In genomic region chr17:32102697-32103096, GRCh38 we compare ENCODE assay signal across 26 cellular contexts. TPM values are rescaled to one million over a fixed set of nuclear protein-coding genes. Genes with fewer than 3 reads are reported as not detected.
DNase-seq lines count a peak whose midpoint lies in the region; ATAC-seq, FAIRE-seq and TF ChIP-seq lines count a peak whose summit lies in the region.
"Had no signal": no experiment of that assay in that cellular context is flagged by ENCODE, and none has a peak within 500 bp of the region (broad histone marks: within the 10 kb centered on the region; RNA-seq: fewer than 3 reads in every experiment).

No MANE protein-coding gene starts in this region.

- peaks cover 4% of the 10 kb centered on the region for H3K27me3 Mint-ChIP-seq in astrocyte (ENCODE audit: low read depth, unreplicated experiment)
- no peaks in the 10 kb centered on the region for H3K27me3 Mint-ChIP-seq in activated T-cell treated with anti-CD3 and anti-CD28 coated beads, Interleukin-2, amount 50 U/mL, for 72 hours (ENCODE audit: low read depth)
- H3K27me3 Mint-ChIP-seq: activated naive CD8-positive, alpha-beta T cell treated with anti-CD3 and anti-CD28 coated beads, Interleukin-2, amount 10 ng/mL, durations not matched to agents 7 days and 5 days; brain; effector memory CD8-positive, alpha-beta T cell; T-cell had no signal

- no peak for FAIRE-seq in astrocyte (lab: Jason Lieb, UNC)
- FAIRE-seq: colon, GM12891, kidney had no signal

- intact Hi-C loops in left ventricle myocardium inferior (cut with micrococcal nuclease) (no loop called here), heart right ventricle (cut with DNase I) (no loop called here)

- H3K4me3 ChIP-seq in left ventricle myocardium inferior (no peak overlapping the region), heart right ventricle (no peak overlapping the region), astrocyte (ENCODE audit: insufficient read depth, low read depth, low read length) (no peak overlapping the region)
- H3K4me3 ChIP-seq: lung, Peyer's patch, skin epidermis, upper lobe of left lung had no signal

- H3K27ac ChIP-seq in left ventricle myocardium inferior (replicated peaks), result peak overlapping the region; percentile 55
- peak overlapping the region in 4 of 10 donors; percentile 9 to 65 (median 52) for H3K27ac ChIP-seq in heart right ventricle
- H3K27ac ChIP-seq in astrocyte (ENCODE audit: low read depth, low read length), result peak overlapping the region; percentile 21
- H3K27ac ChIP-seq: KMS-11, Peyer's patch, skin epidermis, upper lobe of left lung had no signal

- H3K27me3 ChIP-seq in left ventricle myocardium inferior (ENCODE audit: low read depth), result no peaks in the 10 kb centered on the region
- H3K27me3 ChIP-seq in heart right ventricle, result no peaks in the 10 kb centered on the region
- H3K27me3 ChIP-seq in astrocyte (ENCODE audit: insufficient read depth, low read length), result no peaks in the 10 kb centered on the region
- H3K27me3 ChIP-seq: BE2C, Peyer's patch, upper lobe of left lung had no signal

- no peaks in the 10 kb centered on the region for H3K36me3 Mint-ChIP-seq in astrocyte (ENCODE audit: low read depth, unreplicated experiment)
- H3K36me3 Mint-ChIP-seq in activated T-cell treated with anti-CD3 and anti-CD28 coated beads, Interleukin-2, amount 50 U/mL, for 72 hours (ENCODE audit: insufficient read depth in 2 of 2), result no peaks in the 10 kb centered on the region
- H3K36me3 Mint-ChIP-seq: activated CD4-positive, alpha-beta memory T cell treated with anti-CD3 and anti-CD28 coated beads for 36 hours; activated naive CD8-positive, alpha-beta T cell treated with anti-CD3 and anti-CD28 coated beads, Interleukin-2, amount 10 ng/mL, durations not matched to agents 7 days and 5 days; brain; T-cell had no signal

- no peaks in the 10 kb centered on the region for H3K36me3 ChIP-seq in left ventricle myocardium inferior
- no peaks in the 10 kb centered on the region for H3K36me3 ChIP-seq in heart right ventricle
- no peaks in the 10 kb centered on the region for H3K36me3 ChIP-seq in astrocyte (ENCODE audit: insufficient read depth, low read length)
- H3K36me3 ChIP-seq: BE2C, Peyer's patch, upper lobe of left lung had no signal

- no peak overlapping the region for H3K4me3 Mint-ChIP-seq in astrocyte (ENCODE audit: unreplicated experiment)
- H3K4me3 Mint-ChIP-seq in activated T-cell treated with anti-CD3 and anti-CD28 coated beads, Interleukin-2, amount 50 U/mL, for 72 hours, result no peak overlapping the region
- H3K4me3 Mint-ChIP-seq: activated CD4-positive, alpha-beta memory T cell treated with anti-CD3 and anti-CD28 coated beads for 36 hours; activated naive CD8-positive, alpha-beta T cell treated with anti-CD3 and anti-CD28 coated beads, Interleukin-2, amount 10 ng/mL, durations not matched to agents 7 days and 5 days; brain; effector memory CD8-positive, alpha-beta T cell; T-cell had no signal

- TF ChIP-seq CTCF in left ventricle myocardium inferior (IDR thresholded peaks at IDR 0.05; ENCODE audit: borderline replicate concordance) (no peak), heart right ventricle (IDR thresholded peaks at IDR 0.05) (no peak), astrocyte (IDR thresholded peaks at IDR 0.05; ENCODE audit: insufficient read depth, low read depth, low read length) (no peak)

- H3K9ac ChIP-seq in astrocyte (ENCODE audit: low read length), result no peak overlapping the region
- H3K9ac ChIP-seq: KMS-11 had no signal

- no peak overlapping the region for H3K27ac Mint-ChIP-seq in astrocyte (ENCODE audit: unreplicated experiment)
- no peak overlapping the region for H3K27ac Mint-ChIP-seq in activated T-cell treated with anti-CD3 and anti-CD28 coated beads, Interleukin-2, amount 50 U/mL, for 72 hours
- H3K27ac Mint-ChIP-seq: activated CD4-positive, alpha-beta memory T cell treated with anti-CD3 and anti-CD28 coated beads for 36 hours; effector memory CD8-positive, alpha-beta T cell had no signal

- H3K4me1 Mint-ChIP-seq in astrocyte (ENCODE audit: low read depth, unreplicated experiment), result peaks cover 2% of the 10 kb centered on the region
- peaks cover 32% of the 10 kb centered on the region for H3K4me1 Mint-ChIP-seq in activated T-cell treated with anti-CD3 and anti-CD28 coated beads, Interleukin-2, amount 50 U/mL, for 72 hours (ENCODE audit: low read depth)

- H3K4me1 ChIP-seq in left ventricle myocardium inferior, result peaks cover 12% of the 10 kb centered on the region
- peaks cover 0 to 46% (median 22%) of the 10 kb centered on the region in 9 donors for H3K4me1 ChIP-seq in heart right ventricle
- H3K4me1 ChIP-seq in astrocyte (ENCODE audit: insufficient read depth, low read length), result peaks cover 3% of the 10 kb centered on the region
- H3K4me1 ChIP-seq: BE2C had no signal

- no peaks in the 10 kb centered on the region for H3K9me3 ChIP-seq in left ventricle myocardium inferior (replicated peaks)
- no peaks in the 10 kb centered on the region for H3K9me3 ChIP-seq in heart right ventricle
- H3K9me3 ChIP-seq in astrocyte (ENCODE audit: insufficient read depth, low read depth, low read length), result no peaks in the 10 kb centered on the region
- H3K9me3 ChIP-seq: BE2C, Peyer's patch, upper lobe of left lung had no signal

- H3K79me2 ChIP-seq in astrocyte (ENCODE audit: insufficient read depth, low read length), result no peaks in the 10 kb centered on the region

- H2AFZ ChIP-seq in astrocyte (ENCODE audit: low read depth, low read length), result no peak overlapping the region

- no peaks in the 10 kb centered on the region for H3K9me3 Mint-ChIP-seq in astrocyte (ENCODE audit: unreplicated experiment)
- H3K9me3 Mint-ChIP-seq in activated T-cell treated with anti-CD3 and anti-CD28 coated beads, Interleukin-2, amount 50 U/mL, for 72 hours, result no peaks in the 10 kb centered on the region
- H3K9me3 Mint-ChIP-seq: activated CD4-positive, alpha-beta memory T cell treated with anti-CD3 and anti-CD28 coated beads for 36 hours; activated naive CD8-positive, alpha-beta T cell treated with anti-CD3 and anti-CD28 coated beads, Interleukin-2, amount 10 ng/mL, durations not matched to agents 7 days and 5 days; brain; effector memory CD8-positive, alpha-beta T cell; T-cell had no signal

- ATAC-seq in heart right ventricle, result no peak
- no peak for ATAC-seq in activated T-cell treated with anti-CD3 and anti-CD28 coated beads, Interleukin-2, amount 50 U/mL, for 72 hours (replicated peaks in 1 of 2)
- no peak for ATAC-seq in HG02885 (IDR thresholded peaks at IDR 0.05; ENCODE audit: poor library complexity, unreplicated experiment)
- ATAC-seq: effector memory CD8-positive, alpha-beta T cell; esophagus mucosa; T-cell had no signal

- WGBS in heart right ventricle, 2 donors, result 64 to 80% methylated on average over 4 of the region's 4 CpGs

- no peak for DNase-seq in left ventricle myocardium inferior
- no peak for DNase-seq in heart right ventricle
- no peak for DNase-seq in astrocyte (ENCODE audit: low read depth)
- peak; percentile 72 for DNase-seq in iris pigment epithelial cell (ENCODE audit: low read depth)
- DNase-seq in activated T-cell treated with anti-CD3 and anti-CD28 coated beads, Interleukin-2, amount 50 U/mL, for 72 hours, result no peak
- DNase-seq in NCI-H446 (lab: John Stamatoyannopoulos, UW), result no peak
- no peak for DNase-seq in kidney tubule cell (ENCODE audit: low spot score)
- DNase-seq: activated CD4-positive, alpha-beta memory T cell treated with anti-CD3 and anti-CD28 coated beads for 36 hours; activated naive CD8-positive, alpha-beta T cell treated with anti-CD3 and anti-CD28 coated beads, Interleukin-2, amount 10 ng/mL, durations not matched to agents 7 days and 5 days; BE2C; effector memory CD8-positive, alpha-beta T cell; NCI-H146; NCI-H526 treated with DMSO at 0.1 percent for 48 hours; Peyer's patch; stimulated activated CD4-positive, alpha-beta T cell treated with anti-CD3 and anti-CD28 coated beads, Interleukin-1b, Interleukin-23, amount 100 ng/mL, for 48 hours; T-cell; upper lobe of left lung had no signal

- peak overlapping the region; percentile 24 for H3K4me2 ChIP-seq in astrocyte (ENCODE audit: low read length)
- H3K4me2 ChIP-seq: KMS-11 had no signal

- no peaks in the 10 kb centered on the region for H4K20me1 ChIP-seq in astrocyte (ENCODE audit: insufficient read depth, low read length)

RNA-seq across cellular contexts. Expression of gene RHOT1, which starts 39.6 kb away (rescaled TPM):
- total RNA-seq in left ventricle myocardium inferior, result 56.9 TPM
- total RNA-seq in heart right ventricle, result 10 to 100 TPM; 45.2 to 72.2 (median 48.5) TPM
- polyA plus RNA-seq in heart right ventricle, result 10 to 100 TPM; 32.5 to 76.6 TPM
- total RNA-seq in astrocyte, result 20.1 and 20.9 TPM in 2 replicates
- total RNA-seq in activated T-cell treated with anti-CD3 and anti-CD28 coated beads, Interleukin-2, amount 50 U/mL, for 72 hours, result 10 to 100 TPM; 24.2 to 29.9 TPM
